ENCODE assay signal across 16 cellular contexts in the genomic region with DNA sequence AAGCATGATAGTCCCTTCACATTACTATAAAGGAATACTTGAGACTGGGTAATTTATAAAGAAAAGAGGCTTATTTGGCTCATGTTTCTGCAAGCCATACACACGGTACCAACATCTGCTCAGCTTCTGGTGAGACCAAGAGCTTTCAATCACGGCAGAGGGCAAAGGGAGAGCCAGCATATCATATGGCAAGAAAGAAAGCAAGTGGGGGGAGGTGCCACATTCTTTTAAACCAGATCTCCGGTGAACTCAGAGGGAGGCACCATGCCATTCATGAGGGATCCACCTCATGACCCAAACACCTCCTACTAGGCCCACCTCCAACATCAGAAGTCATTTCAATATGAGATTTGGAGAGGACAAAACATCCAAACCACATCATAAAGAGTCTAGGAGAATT. TPM values are rescaled to one million over a fixed set of nuclear protein-coding genes. Genes with fewer than 3 reads are reported as not detected.
A peak's percentile ranks its signal among the peaks of the same experiment; 100 is the strongest.
DNase-seq lines count a peak whose midpoint lies in the region; ATAC-seq, FAIRE-seq and TF ChIP-seq lines count a peak whose summit lies in the region.
"Had no signal": no experiment of that assay in that cellular context is flagged by ENCODE, and none has a peak within 500 bp of the region (broad histone marks: within the 10 kb centered on the region; RNA-seq: fewer than 3 reads in every experiment).

No MANE protein-coding gene starts in this region.

- H3K4me2 ChIP-seq in HepG2 (ENCODE audit: low read depth, low read length), result no peak overlapping the region

- POLR2A ChIA-PET in HepG2 (lab: Yijun Ruan, JAX), result no interaction called here

- no peak for FAIRE-seq in HepG2 (lab: Jason Lieb, UNC)
- FAIRE-seq: pancreas had no signal

- BruUV-seq in HepG2 (replicated peaks; lab: Mats Ljungman, UMichigan), result no TSS peak

- 66% methylated on average over 3 of the region's 3 CpGs for WGBS in HepG2 (ENCODE audit: low lambda C conversion rate)
- 80% methylated on average over 1 of the region's 3 CpGs for WGBS in right lobe of liver (ENCODE audit: insufficient coverage, low coverage, low lambda C conversion rate, missing lambda C conversion rate)

- H3K79me2 ChIP-seq in HepG2 (ENCODE audit: insufficient read depth, low read length), result peaks cover 92% of the 10 kb centered on the region

- H3K27ac ChIP-seq in HepG2 (ENCODE audit: extremely low read length, insufficient read depth, low read length) (peak overlapping the region; percentile 11), right lobe of liver (no peak overlapping the region), WERI-Rb-1 (peak overlapping the region; percentile 15)
- H3K27ac ChIP-seq: pancreas, SK-N-MC, upper lobe of right lung had no signal

- peak overlapping the region; percentile 74 for H3K4me3 Mint-ChIP-seq in glutamatergic neuron (ENCODE audit: unreplicated experiment)
- no peak overlapping the region for H3K4me3 Mint-ChIP-seq in type B pancreatic cell
- H3K4me3 Mint-ChIP-seq: activated naive CD8-positive, alpha-beta T cell had no signal

- H3K36me3 ChIP-seq in HepG2 (replicated peaks in 1 of 2; ENCODE audit: control insufficient read depth in 1 of 2, insufficient read depth in 2 of 2, low read length in 2 of 2), result no peaks in the 10 kb centered on the region; a peak in 2 of 5 replicates
- no peaks in the 10 kb centered on the region for H3K36me3 ChIP-seq in right lobe of liver
- peaks cover 14% of the 10 kb centered on the region for H3K36me3 ChIP-seq in WERI-Rb-1
- H3K36me3 ChIP-seq: pancreas, upper lobe of right lung had no signal

- H3K9me3 Mint-ChIP-seq in glutamatergic neuron (ENCODE audit: unreplicated experiment) (no peaks in the 10 kb centered on the region), type B pancreatic cell (peaks cover 4% of the 10 kb centered on the region)

- peaks cover 14% of the 10 kb centered on the region for H3K4me1 Mint-ChIP-seq in glutamatergic neuron (ENCODE audit: low read depth, unreplicated experiment)
- peaks cover 18% of the 10 kb centered on the region for H3K4me1 Mint-ChIP-seq in type B pancreatic cell (ENCODE audit: unreplicated experiment)

- H3K36me3 Mint-ChIP-seq in glutamatergic neuron (ENCODE audit: unreplicated experiment) (no peaks in the 10 kb centered on the region), type B pancreatic cell (peaks cover 13% of the 10 kb centered on the region)

- in situ Hi-C loops in HepG2 (cut with HindIII; ENCODE audit: extremely low pct_ligation_motif_present, low pct_unique_long_range_greater_than_20kb), result no loop called here

- intact Hi-C loops in HepG2 (cut with micrococcal nuclease; ENCODE audit: unreplicated experiment), result no loop called here
- intact Hi-C loops in right lobe of liver (cut with DNase I), result no loop called here
- intact Hi-C loops in head of caudate nucleus (cut with DNase I), result no loop called here

- peak overlapping the region; percentile 85 for H3K27ac Mint-ChIP-seq in glutamatergic neuron (ENCODE audit: unreplicated experiment)
- H3K27ac Mint-ChIP-seq in type B pancreatic cell, result peak overlapping the region; percentile 41
- H3K27ac Mint-ChIP-seq: activated naive CD8-positive, alpha-beta T cell had no signal

- no peak overlapping the region for H3K9ac ChIP-seq in HepG2 (ENCODE audit: insufficient read depth, low read depth, low read length)

- CTCF ChIA-PET in HepG2 (lab: Yijun Ruan, JAX; ENCODE audit: low intra/inter-chr PET ratio, low total read pairs), result no interaction called here

- H3K27me3 ChIP-seq in HepG2 (ENCODE audit: control insufficient read depth in 1 of 2, insufficient read depth in 2 of 2, low read length in 2 of 2), result no peaks in the 10 kb centered on the region
- no peaks in the 10 kb centered on the region for H3K27me3 ChIP-seq in right lobe of liver
- no peaks in the 10 kb centered on the region for H3K27me3 ChIP-seq in WERI-Rb-1 (ENCODE audit: insufficient read depth, low read depth, severe bottlenecking)
- H3K27me3 ChIP-seq: pancreas, upper lobe of right lung had no signal

- H4K20me1 ChIP-seq in HepG2 (ENCODE audit: insufficient read depth, low read length), result peaks cover 4% of the 10 kb centered on the region

- H3K4me3 ChIP-seq in HepG2 (replicated peaks in 1 of 3; ENCODE audit: insufficient read depth in 1 of 3, low read depth in 2 of 3, low read length in 3 of 3) (no peak overlapping the region), right lobe of liver (no peak overlapping the region), WERI-Rb-1 (ENCODE audit: low read depth, low read length) (no peak overlapping the region)
- H3K4me3 ChIP-seq: pancreas, SK-N-MC, upper lobe of right lung had no signal

- H3K9me3 ChIP-seq in HepG2 (ENCODE audit: low read length) (no peaks in the 10 kb centered on the region), right lobe of liver (no peaks in the 10 kb centered on the region), WERI-Rb-1 (ENCODE audit: severe bottlenecking) (no peaks in the 10 kb centered on the region)
- H3K9me3 ChIP-seq: pancreas, upper lobe of right lung had no signal

- no peak for DNase-seq in HepG2 (ENCODE audit: low spot score)
- no peak for DNase-seq in right lobe of liver
- DNase-seq in WERI-Rb-1, result peak; percentile 74
- DNase-seq in glutamatergic neuron, result no peak
- DNase-seq in type B pancreatic cell (ENCODE audit: extremely low spot score, unreplicated experiment), result no peak
- DNase-seq in head of caudate nucleus, result no peak
- no peak for DNase-seq in T1000 (lab: John Stamatoyannopoulos, UW)
- no peak for DNase-seq in SW 1271 (lab: John Stamatoyannopoulos, UW)
- DNase-seq: activated CD8-positive, alpha-beta memory T cell treated with anti-CD3 and anti-CD28 coated beads, Interleukin-2, amount 50 U/mL, for 4 hours; cerebellar nuclear complex; midbrain; NCI-H187 treated with DMSO at 0.1 percent for 48 hours; pancreas; upper lobe of right lung had no signal

- peak; percentile 47 for ATAC-seq in HepG2
- ATAC-seq in right lobe of liver, result no peak

- TF ChIP-seq POLR2A in HepG2 (IDR thresholded peaks at IDR 0.05; ENCODE audit: insufficient read depth in 1 of 2, low read depth in 2 of 2, low read length in 2 of 2) (no peak), right lobe of liver (IDR thresholded peaks at IDR 0.05) (no peak)

- H3K4me1 ChIP-seq in HepG2 (ENCODE audit: insufficient read depth, low read length) (peaks cover 35% of the 10 kb centered on the region), right lobe of liver (no peaks in the 10 kb centered on the region)
- H3K4me1 ChIP-seq: pancreas had no signal

- TF ChIP-seq CTCF in HepG2 (CRISPR knock-in tag; IDR thresholded peaks at IDR 0.05) (no peak), right lobe of liver (IDR thresholded peaks at IDR 0.05) (no peak), WERI-Rb-1 (IDR thresholded peaks at IDR 0.05; ENCODE audit: low read depth, low read length) (no peak), glutamatergic neuron (IDR thresholded peaks at IDR 0.05; ENCODE audit: partially characterized antibody, unreplicated experiment) (no peak), type B pancreatic cell (conservative IDR thresholded peaks at IDR 0.05) (no peak)

- no peaks in the 10 kb centered on the region for H3K27me3 Mint-ChIP-seq in glutamatergic neuron (ENCODE audit: unreplicated experiment)
- H3K27me3 Mint-ChIP-seq in type B pancreatic cell, result no peaks in the 10 kb centered on the region
- H3K27me3 Mint-ChIP-seq: activated naive CD8-positive, alpha-beta T cell had no signal

- TF ChIP-seq RAD21 in HepG2 (CRISPR knock-in tag; IDR thresholded peaks at IDR 0.05), result no peak

- no peak overlapping the region for H2AFZ ChIP-seq in HepG2 (ENCODE audit: low read length)

- no peak for TF ChIP-seq EP300 in HepG2 (IDR thresholded peaks at IDR 0.05; ENCODE audit: low read depth in 2 of 2, low read length in 2 of 2)
- TF ChIP-seq EP300 in HepG2 (CRISPR knock-in tag; IDR thresholded peaks at IDR 0.05; ENCODE audit: borderline replicate concordance), result no peak

TF ChIP-seq in HepG2, 621 proteins besides CTCF, POLR2A, EP300 and RAD21 (continues in another document):
- TF ChIP-seq NR2F6 (IDR thresholded peaks at IDR 0.05) (no peak), NR2F6 (CRISPR knock-in tag; IDR thresholded peaks at IDR 0.05) (no peak)

RNA-seq across cellular contexts. Expression of gene XPO4, which starts 20.3 kb away (rescaled TPM):
- total RNA-seq in HepG2 (2016; rRNA removed; fragmentation: Illumina TruSeq; extraction: Trizol) (24.8 and 41.5 TPM in 2 replicates), right lobe of liver (1 to 10 TPM; 4.4 to 9.9 (median 7.2) TPM), glutamatergic neuron (ENCODE audit: unreplicated experiment) (15.5 TPM), type B pancreatic cell (ENCODE audit: low replicate concordance) (17.5 and 23.1 TPM in 2 replicates)
- total RNA-seq in HepG2 (2016; cell fraction: cytosol; rRNA removed; fragmentation: Illumina TruSeq; extraction: Trizol; ENCODE audit: low read depth), result 8.7 TPM in 2 replicates
- 24.4 and 40.6 TPM in 2 replicates for total RNA-seq in HepG2 (2016; cell fraction: insoluble cytoplasmic fraction; rRNA removed; fragmentation: Illumina TruSeq; extraction: Trizol)
- 17.5 and 20.5 TPM in 2 replicates for total RNA-seq in HepG2 (2016; cell fraction: membrane; rRNA removed; fragmentation: Illumina TruSeq; extraction: Trizol)
- total RNA-seq in HepG2 (2016; cell fraction: nucleus; rRNA removed; fragmentation: Illumina TruSeq; extraction: Trizol), result 36.7 and 39.7 TPM in 2 replicates
- polyA plus RNA-seq in HepG2 (2011; rRNA removed), result 7.0 and 8.4 TPM in 2 replicates
- polyA plus RNA-seq in HepG2 (2011; cell fraction: cytosol; rRNA removed), result 3.0 and 4.8 TPM in 2 replicates
- polyA plus RNA-seq in HepG2 (2011; cell fraction: nucleus; rRNA removed), result 7.7 and 8.5 TPM in 2 replicates
- polyA plus RNA-seq in HepG2 (2012), result 7.8 and 8.5 TPM in 2 replicates
- 1.9 and 2.1 TPM in 2 replicates for polyA plus RNA-seq in HepG2 (2016; cell fraction: cytosol; fragmentation: Illumina TruSeq; extraction: Trizol; ENCODE audit: low read depth)
- 17.3 and 18.6 TPM in 2 replicates for polyA plus RNA-seq in HepG2 (2016; cell fraction: insoluble cytoplasmic fraction; fragmentation: Illumina TruSeq; extraction: Trizol; ENCODE audit: low read depth)
- polyA plus RNA-seq in HepG2 (2016; cell fraction: membrane; fragmentation: Illumina TruSeq; extraction: Trizol; ENCODE audit: low read depth), result 4.7 and 5.9 TPM in 2 replicates
- 21.7 and 22.1 TPM in 2 replicates for polyA plus RNA-seq in HepG2 (2016; cell fraction: nucleus; fragmentation: Illumina TruSeq; extraction: Trizol; ENCODE audit: insufficient read depth, low read depth)
- polyA minus RNA-seq in HepG2 (2011; rRNA and poly(A)+ RNA removed; ENCODE audit: low replicate concordance), result 9.7 and 16.9 TPM in 2 replicates
- polyA minus RNA-seq in HepG2 (2011; cell fraction: cytosol; rRNA and poly(A)+ RNA removed), result 14.7 and 15.0 TPM in 2 replicates
- polyA minus RNA-seq in HepG2 (2011; cell fraction: nucleus; rRNA and poly(A)+ RNA removed), result 33.3 and 38.0 TPM in 2 replicates

Comparison
In these comparisons a context has a peak if more than half of its experiments do, and no peak if none do; other contexts are left out.
1. H3K27ac ChIP-seq: peak in HepG2 (single experiment) and WERI-Rb-1 (single experiment); none in right lobe of liver (0 of 3).